Comparison of ENCODE assay signal across 19 cellular contexts in the genomic region with DNA sequence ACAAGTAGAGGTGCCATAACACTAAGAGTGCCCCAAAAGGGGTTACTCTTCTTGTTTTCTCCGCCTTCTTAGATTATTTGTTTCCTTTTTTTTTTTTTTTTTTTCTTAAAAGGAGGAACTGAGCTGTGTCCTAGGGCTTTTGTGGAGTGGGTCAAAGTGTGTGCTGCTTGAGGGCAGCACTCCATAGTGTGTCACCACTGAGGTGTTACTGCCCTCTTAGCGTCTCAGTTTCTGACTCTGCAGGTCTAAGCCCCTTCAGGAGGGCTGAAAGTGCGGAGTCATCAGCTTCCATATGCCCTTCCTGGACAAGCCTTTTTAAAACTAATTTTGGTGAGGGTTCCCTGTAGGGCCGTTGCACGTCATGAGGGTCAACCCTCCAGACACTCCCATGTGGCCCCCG. TPM values are rescaled to one million over a fixed set of nuclear protein-coding genes. Genes with fewer than 3 reads are reported as not detected.
DNase-seq lines count a peak whose midpoint lies in the region; TF ChIP-seq lines count a peak whose summit lies in the region.
"Had no signal": no experiment of that assay in that cellular context is flagged by ENCODE, and none has a peak within 500 bp of the region (broad histone marks: within the 10 kb centered on the region; RNA-seq: fewer than 3 reads in every experiment).

No MANE protein-coding gene starts in this region.

- H3K4me2 ChIP-seq in DOHH2 (ENCODE audit: low read length), result peak overlapping the region; percentile 87
- H3K4me2 ChIP-seq: KMS-11 had no signal

- H3K4me3 ChIP-seq in DOHH2 (ENCODE audit: low read length) (peak overlapping the region; percentile 60), neutrophil (ENCODE audit: low read depth in 1 of 2, low read length in 1 of 2) (no peak overlapping the region)
- H3K4me3 ChIP-seq: SJCRH30 had no signal

- H3K27ac ChIP-seq in DOHH2 (ENCODE audit: low read depth, low read length) (peak overlapping the region; percentile 97), neutrophil (peak overlapping the region; percentile 15)
- H3K27ac ChIP-seq: SJCRH30 had no signal

- DNase-seq in ecto neural progenitor cell (ENCODE audit: low spot score), result no peak
- no peak for DNase-seq in GOT3 (lab: John Stamatoyannopoulos, UW)
- DNase-seq in NCI-H526 treated with DMSO at 0.1 percent for 48 hours (lab: John Stamatoyannopoulos, UW), result no peak
- no peak for DNase-seq in NCI-H748 (lab: John Stamatoyannopoulos, UW; ENCODE audit: unreplicated experiment)
- DNase-seq: CD4-positive, CD25-positive, alpha-beta regulatory T cell; NCI-H1105; NCI-H1436 treated with DMSO at 0.1 percent for 48 hours; NCI-H187 treated with DMSO at 0.1 percent for 48 hours; NCI-H2107; NCI-H446; NCI-H524 treated with DMSO at 0.1 percent for 48 hours; PC-3; SJCRH30; T-helper 2 cell had no signal

- peaks cover 2% of the 10 kb centered on the region for H3K27me3 Mint-ChIP-seq in IgD-negative memory B cell

- peaks cover 41% of the 10 kb centered on the region for H3K79me2 ChIP-seq in DOHH2 (ENCODE audit: control insufficient read depth, low read length)

- no peaks in the 10 kb centered on the region for H3K9me2 ChIP-seq in DOHH2 (replicated peaks; ENCODE audit: control insufficient read depth, low read length)

- peaks cover 34% of the 10 kb centered on the region for H3K36me3 ChIP-seq in DOHH2 (ENCODE audit: control insufficient read depth, low read length)
- H3K36me3 ChIP-seq in neutrophil, result no peaks in the 10 kb centered on the region
- H3K36me3 ChIP-seq: SJCRH30 had no signal

- H3K4me1 Mint-ChIP-seq in IgD-negative memory B cell, result peaks cover 31 to 50% (median 34%) of the 10 kb centered on the region in 3 donors

- H3K27ac Mint-ChIP-seq in IgD-negative memory B cell, result peak overlapping the region in 2 of 3 donors; percentile 53 to 87
- H3K27ac Mint-ChIP-seq: CD4-positive, CD25-positive, alpha-beta regulatory T cell had no signal

- H3K9me3 ChIP-seq in DOHH2 (ENCODE audit: control insufficient read depth, insufficient read depth, low read length) (peaks cover 4% of the 10 kb centered on the region; the same call in 1 of the 2 replicates), neutrophil (no peaks in the 10 kb centered on the region)

- H4K20me1 ChIP-seq in DOHH2 (ENCODE audit: control insufficient read depth, insufficient read depth, low read depth, low read length), result no peaks in the 10 kb centered on the region

- H3K4me3 Mint-ChIP-seq in IgD-negative memory B cell, result peak overlapping the region in 1 of 4 donors; percentile 55
- H3K4me3 Mint-ChIP-seq: CD4-positive, CD25-positive, alpha-beta regulatory T cell had no signal

- peaks cover 45% of the 10 kb centered on the region for H3F3A ChIP-seq in DOHH2 (ENCODE audit: control insufficient read depth, insufficient read depth)

- peaks cover 0 to 3% (median 0%) of the 10 kb centered on the region in 3 donors for H3K9me3 Mint-ChIP-seq in IgD-negative memory B cell

- TF ChIP-seq POLR2A in Raji (IDR thresholded peaks at IDR 0.05; ENCODE audit: insufficient read depth, low read depth, low read length), result peak; percentile 52; the same call in 1 of the 2 replicates

- TF ChIP-seq CTCF in DOHH2 (IDR thresholded peaks at IDR 0.05; ENCODE audit: low read depth, low read length, poor library complexity, severe bottlenecking) (no peak), neutrophil (IDR thresholded peaks at IDR 0.05) (no peak)

- H3K27me3 ChIP-seq in DOHH2 (ENCODE audit: control insufficient read depth, low read length) (no peaks in the 10 kb centered on the region), neutrophil (no peaks in the 10 kb centered on the region)

- H3K4me1 ChIP-seq in DOHH2 (ENCODE audit: control insufficient read depth, low read length) (peaks cover 85% of the 10 kb centered on the region), neutrophil (ENCODE audit: control insufficient read depth in 1 of 2, insufficient read depth in 1 of 2, low read depth in 1 of 2, low read length in 1 of 2) (peaks cover 25 to 27% of the 10 kb centered on the region in 2 experiments)
- H3K4me1 ChIP-seq: SJCRH30 had no signal

- H3K36me3 Mint-ChIP-seq in IgD-negative memory B cell, result no peaks in the 10 kb centered on the region
- H3K36me3 Mint-ChIP-seq: CD4-positive, CD25-positive, alpha-beta regulatory T cell had no signal

RNA-seq across cellular contexts. Expression of gene NANS, which starts 12.6 kb away (rescaled TPM):
- polyA plus RNA-seq in IgD-negative memory B cell, result 26.9 TPM
